ENCODE assay signal across 2 cellular contexts in genomic region chr1:91651243-91651642, GRCh38.
TF ChIP-seq lines count a peak whose summit lies in the region.

No MANE protein-coding gene starts in this region.

TF ChIP-seq in liver, 16 proteins besides CTCF, POLR2A, EP300 and RAD21 (continued from another document):
- TF ChIP-seq ZBTB33 (IDR thresholded peaks at IDR 0.05) (no peak), REST (IDR thresholded peaks at IDR 0.05) (no peak), HNF4G (IDR thresholded peaks at IDR 0.05) (no peak), SP1 (IDR thresholded peaks at IDR 0.05) (no peak)

TF ChIP-seq in HepG2, 621 proteins besides CTCF, POLR2A, EP300 and RAD21 (continued from another document):
- no peak for TF ChIP-seq PREB (CRISPR knock-in tag; IDR thresholded peaks at IDR 0.05)
- no peak for TF ChIP-seq ZNF577 (CRISPR knock-in tag; IDR thresholded peaks at IDR 0.05; ENCODE audit: borderline replicate concordance, low read depth)
- TF ChIP-seq TCF12 (IDR thresholded peaks at IDR 0.05), result no peak
- no peak for TF ChIP-seq TCF12 (CRISPR knock-in tag; IDR thresholded peaks at IDR 0.05)
- TF ChIP-seq GTF3A (CRISPR knock-in tag; conservative IDR thresholded peaks at IDR 0.05), result no peak
- no peak for TF ChIP-seq CBX2 (IDR thresholded peaks at IDR 0.05; ENCODE audit: low read depth, low read length)
- TF ChIP-seq CBX2 (CRISPR knock-in tag; IDR thresholded peaks at IDR 0.05; ENCODE audit: low read depth), result no peak
TF ChIP-seq in HepG2: peak in this region for 0.
